ENCODE assay signal across 23 cellular contexts in genomic region chr2:111091811-111092211, GRCh38. TPM values are rescaled to one million over a fixed set of nuclear protein-coding genes. Genes with fewer than 3 reads are reported as not detected.
DNase-seq lines count a peak whose midpoint lies in the region; ATAC-seq, FAIRE-seq and TF ChIP-seq lines count a peak whose summit lies in the region.
"Had no signal": no experiment of that assay in that cellular context is flagged by ENCODE, and none has a peak within 500 bp of the region (broad histone marks: within the 10 kb centered on the region; RNA-seq: fewer than 3 reads in every experiment).

No MANE protein-coding gene starts in this region.

- in situ Hi-C loops in K562 (cut with MboI), result no loop called here

- no peak for TF ChIP-seq RAD21 in K562 (CRISPR knock-in tag; conservative IDR thresholded peaks at IDR 0.05 in 1 of 2, IDR thresholded peaks at IDR 0.05 in 1 of 2)

- H3K27me3 ChIP-seq in K562 (ENCODE audit: control insufficient read depth in 2 of 2, insufficient read depth in 2 of 2, low read length in 2 of 2), result peaks cover 17% of the 10 kb centered on the region in 2 experiments
- no peaks in the 10 kb centered on the region for H3K27me3 ChIP-seq in CD8-positive, alpha-beta T cell (ENCODE audit: insufficient read depth, low read length)
- H3K27me3 ChIP-seq: BE2C, right atrium auricular region, tibial artery had no signal

- no peak for TF ChIP-seq CTCF in K562 (IDR thresholded peaks at IDR 0.05 in 2 of 3, conservative IDR thresholded peaks at IDR 0.05 in 1 of 3; ENCODE audit: insufficient read depth in 2 of 3, low read depth in 1 of 3, low read length in 3 of 3)
- TF ChIP-seq CTCF in CD8-positive, alpha-beta T cell (IDR thresholded peaks at IDR 0.05), result no peak

- H3K4me3 Mint-ChIP-seq in activated T-cell treated with anti-CD3 and anti-CD28 coated beads, Interleukin-2, amount 50 U/mL, for 24 hours, result no peak overlapping the region
- no peak overlapping the region for H3K4me3 Mint-ChIP-seq in CD8-positive, alpha-beta T cell
- H3K4me3 Mint-ChIP-seq: activated B cell treated with CpG ODN at 0.5 μM for 24 hours, brain, immature natural killer cell, T-cell had no signal

- no peak overlapping the region for H3K27ac ChIP-seq in K562 (ENCODE audit: extremely low read depth, low read depth, low read length)
- H3K27ac ChIP-seq in CD8-positive, alpha-beta T cell (ENCODE audit: low read depth, low read length), result no peak overlapping the region
- H3K27ac ChIP-seq: HL-60, right atrium auricular region, SJSA1, stomach, tibial artery had no signal

- 5% methylated on average over 3 of the region's 3 CpGs for WGBS in K562 (ENCODE audit: insufficient coverage, low coverage, missing lambda C conversion rate)

- DNase-seq in activated T-cell treated with anti-CD3 and anti-CD28 coated beads, Interleukin-2, amount 50 U/mL, for 24 hours, result no peak
- no peak for DNase-seq in activated T-cell treated with anti-CD3 and anti-CD28 coated beads for 4 hours
- DNase-seq in K562 (ENCODE audit: extremely low read depth in 1 of 4, low spot score in 3 of 4), result no peak
- DNase-seq in SHP77 treated with DMSO at 0.1 percent for 48 hours (lab: John Stamatoyannopoulos, UW), result no peak
- no peak for DNase-seq in CD8-positive, alpha-beta T cell
- DNase-seq: activated B cell treated with CpG ODN at 0.5 μM for 24 hours, BE2C, DMS153, H7, hypothalamus, immature natural killer cell, NCI-H1417 treated with DMSO at 0.1 percent for 48 hours, NCI-H2081, NCI-H748 treated with DMSO at 0.1 percent for 48 hours, stomach, T-cell, tibial artery had no signal

- no peak overlapping the region for H2AFZ ChIP-seq in K562 (ENCODE audit: low read depth, low read length)

- H3K79me2 ChIP-seq in K562 (ENCODE audit: control insufficient read depth, insufficient read depth, low read length), result no peaks in the 10 kb centered on the region

- no peaks in the 10 kb centered on the region for H3K36me3 ChIP-seq in K562 (ENCODE audit: control insufficient read depth, insufficient read depth, low read length)
- no peaks in the 10 kb centered on the region for H3K36me3 ChIP-seq in CD8-positive, alpha-beta T cell (ENCODE audit: insufficient read depth, low read length)
- H3K36me3 ChIP-seq: BE2C, right atrium auricular region, SJSA1, stomach, tibial artery had no signal

- ATAC-seq in GM18520 (IDR thresholded peaks at IDR 0.05; ENCODE audit: unreplicated experiment) (peak; percentile 64), HG02870 (IDR thresholded peaks at IDR 0.05; ENCODE audit: unreplicated experiment) (peak; percentile 35), K562 (no peak)
- ATAC-seq in CD8-positive, alpha-beta T cell, result no peak
- ATAC-seq: T-cell had no signal

- intact Hi-C loops in K562 (cut with micrococcal nuclease), result no loop called here
- intact Hi-C loops in CD8-positive, alpha-beta T cell (cut with DNase I, micrococcal nuclease), result no loop called here

- H3K4me1 ChIP-seq in K562 (replicated peaks in 1 of 2; ENCODE audit: control insufficient read depth in 2 of 2, insufficient read depth in 2 of 2, low read length in 2 of 2), result no peaks in the 10 kb centered on the region
- H3K4me1 ChIP-seq in CD8-positive, alpha-beta T cell (ENCODE audit: insufficient read depth, low read length), result no peaks in the 10 kb centered on the region
- H3K4me1 ChIP-seq: BE2C, right atrium auricular region, SJSA1, stomach, tibial artery had no signal

- POLR2A ChIA-PET in K562 (lab: Yijun Ruan, JAX), result interaction anchor here (1.3 to 1.4 kb wide), 2 partner anchors 17 to 23 kb away, joined by 3 to 4 read pairs; no protein-coding TSS in a partner anchor
- POLR2A ChIA-PET in CD8-positive, alpha-beta T cell (lab: Charles Lee), result no interaction called here

- H3K27ac Mint-ChIP-seq in activated T-cell treated with anti-CD3 and anti-CD28 coated beads, Interleukin-2, amount 50 U/mL, for 24 hours, result peak overlapping the region; percentile 80
- H3K27ac Mint-ChIP-seq in CD8-positive, alpha-beta T cell, result no peak overlapping the region
- H3K27ac Mint-ChIP-seq: activated B cell treated with CpG ODN at 0.5 μM for 24 hours, brain, immature natural killer cell, T-cell had no signal

- FAIRE-seq in K562 (lab: Jason Lieb, UNC), result no peak

- H3K9ac ChIP-seq in K562 (ENCODE audit: insufficient read depth in 1 of 2, low read depth in 2 of 2, low read length in 2 of 2), result no peak overlapping the region

- no peaks in the 10 kb centered on the region for H4K20me1 ChIP-seq in K562 (replicated peaks; ENCODE audit: control insufficient read depth, insufficient read depth, low read length)

- H3K4me3 ChIP-seq in K562, result no peak overlapping the region
- H3K4me3 ChIP-seq in CD8-positive, alpha-beta T cell (ENCODE audit: low read depth, low read length), result no peak overlapping the region
- H3K4me3 ChIP-seq: right atrium auricular region, SJSA1, stomach, tibial artery had no signal

- CTCF ChIA-PET in K562 (lab: Yijun Ruan, JAX; ENCODE audit: low intra/inter-chr PET ratio), result no interaction called here
- CTCF ChIA-PET in CD8-positive, alpha-beta T cell (lab: Charles Lee), result no interaction called here

- H3K9me1 ChIP-seq in K562 (ENCODE audit: control insufficient read depth, insufficient read depth, low read length), result no peaks in the 10 kb centered on the region

- peaks cover 18% of the 10 kb centered on the region for H3K4me1 Mint-ChIP-seq in activated T-cell treated with anti-CD3 and anti-CD28 coated beads, Interleukin-2, amount 50 U/mL, for 24 hours (ENCODE audit: low read depth)
- H3K4me1 Mint-ChIP-seq in CD8-positive, alpha-beta T cell (ENCODE audit: low read depth), result no peaks in the 10 kb centered on the region
- H3K4me1 Mint-ChIP-seq: activated B cell treated with CpG ODN at 0.5 μM for 24 hours, immature natural killer cell, T-cell had no signal

- no peak for TF ChIP-seq EP300 in K562 (IDR thresholded peaks at IDR 0.05; ENCODE audit: low read length)

- H3K4me2 ChIP-seq in K562 (ENCODE audit: insufficient read depth, low read length), result no peak overlapping the region

- BruUV-seq in K562 (replicated peaks; lab: Mats Ljungman, UMichigan), result no TSS peak

- peaks cover 66% of the 10 kb centered on the region for H3K27me3 Mint-ChIP-seq in activated T-cell treated with anti-CD3 and anti-CD28 coated beads, Interleukin-2, amount 50 U/mL, for 24 hours
- H3K27me3 Mint-ChIP-seq in CD8-positive, alpha-beta T cell (ENCODE audit: low read depth), result no peaks in the 10 kb centered on the region

- H3K36me3 Mint-ChIP-seq in activated T-cell treated with anti-CD3 and anti-CD28 coated beads, Interleukin-2, amount 50 U/mL, for 24 hours (ENCODE audit: low read depth), result no peaks in the 10 kb centered on the region
- no peaks in the 10 kb centered on the region for H3K36me3 Mint-ChIP-seq in CD8-positive, alpha-beta T cell
- H3K36me3 Mint-ChIP-seq: brain, immature natural killer cell, T-cell had no signal

- no peaks in the 10 kb centered on the region for H3K9me3 ChIP-seq in K562 (replicated peaks; ENCODE audit: control insufficient read depth, insufficient read depth, low read depth, low read length)
- H3K9me3 ChIP-seq in CD8-positive, alpha-beta T cell (ENCODE audit: low read length), result no peaks in the 10 kb centered on the region
- H3K9me3 ChIP-seq: BE2C, right atrium auricular region, SJSA1, stomach, tibial artery had no signal

- TF ChIP-seq POLR2A in K562 (conservative IDR thresholded peaks at IDR 0.05), result no peak

- H3K9me3 Mint-ChIP-seq in activated T-cell treated with anti-CD3 and anti-CD28 coated beads, Interleukin-2, amount 50 U/mL, for 24 hours, result no peaks in the 10 kb centered on the region
- H3K9me3 Mint-ChIP-seq in CD8-positive, alpha-beta T cell, result no peaks in the 10 kb centered on the region
- H3K9me3 Mint-ChIP-seq: activated B cell treated with CpG ODN at 0.5 μM for 24 hours, immature natural killer cell, T-cell had no signal

TF ChIP-seq in K562, 482 proteins besides CTCF, POLR2A, EP300 and RAD21 (continues in another document):
- no peak for TF ChIP-seq ETV5 (CRISPR knock-in tag; IDR thresholded peaks at IDR 0.05; ENCODE audit: low read depth)
- peak; percentile 20; the same call in 1 of the 2 replicates for TF ChIP-seq USF2 (CRISPR knock-in tag; IDR thresholded peaks at IDR 0.05)

RNA-seq across cellular contexts. Expression of gene BCL2L11, which starts 28.9 kb away (rescaled TPM):
- 12.1 and 19.1 TPM in 2 replicates for total RNA-seq in K562 (2011; cell fraction: chromatin; rRNA removed; ENCODE audit: low replicate concordance)
- total RNA-seq in K562 (2011; cell fraction: nucleolus; rRNA removed), result 6.2 and 6.7 TPM in 2 replicates
- 13.1 and 30.2 TPM in 2 replicates for total RNA-seq in K562 (2011; cell fraction: nucleoplasm; rRNA removed)
- total RNA-seq in K562 (2014; rRNA removed), result 4.5 and 6.4 TPM in 2 replicates
- total RNA-seq in K562 (2014; rRNA removed; fragmentation: Illumina TruSeq; extraction: Trizol), result 5.0 TPM in 2 replicates
- 6.1 and 7.2 TPM in 2 replicates for total RNA-seq in K562 (2015; rRNA removed; fragmentation: Illumina TruSeq; extraction: Trizol)
- 16.1 and 18.8 TPM in 2 replicates for total RNA-seq in K562 (2021)
- polyA plus RNA-seq in K562 (2011; rRNA removed), result 3.1 and 6.4 TPM in 2 replicates
- 4.7 and 6.0 TPM in 2 replicates for polyA plus RNA-seq in K562 (2011; cell fraction: cytosol; rRNA removed)
- 8.6 and 12.0 TPM in 2 replicates for polyA plus RNA-seq in K562 (2011; cell fraction: nucleus; rRNA removed)
- 11.4 TPM in 2 replicates for polyA plus RNA-seq in K562 (2012)
- 15.3 and 16.5 TPM in 2 replicates for polyA plus RNA-seq in K562 (2014; fragmentation: Illumina TruSeq; extraction: Trizol)
- 1 to 10 TPM; 2.2 to 2.5 TPM for polyA plus RNA-seq in K562 (2014; fragmentation: Nextera tagmentation; extraction: Ambion mirVana)
- 8.1 and 8.8 TPM in 2 replicates for polyA plus RNA-seq in K562 (2014; rRNA removed)
- 3.4 and 6.3 TPM in 2 replicates for polyA minus RNA-seq in K562 (2011; rRNA and poly(A)+ RNA removed)
- 6.0 and 9.8 TPM in 2 replicates for polyA minus RNA-seq in K562 (2011; cell fraction: cytosol; rRNA and poly(A)+ RNA removed)
- polyA minus RNA-seq in K562 (2011; cell fraction: nucleus; rRNA and poly(A)+ RNA removed), result 6.9 and 13.4 TPM in 2 replicates
- total RNA-seq in CD8-positive, alpha-beta T cell, result 10 to 100 TPM; 38.7 to 40.1 TPM

Comparison
In these comparisons a context has a peak if more than half of its experiments do, and no peak if none do; other contexts are left out.
1. ATAC-seq: peak in GM18520 (single experiment) and HG02870 (single experiment); none in K562 (single experiment) and CD8-positive, alpha-beta T cell (single experiment).